ENCODE assay signal across 1 cellular context in the genomic region with DNA sequence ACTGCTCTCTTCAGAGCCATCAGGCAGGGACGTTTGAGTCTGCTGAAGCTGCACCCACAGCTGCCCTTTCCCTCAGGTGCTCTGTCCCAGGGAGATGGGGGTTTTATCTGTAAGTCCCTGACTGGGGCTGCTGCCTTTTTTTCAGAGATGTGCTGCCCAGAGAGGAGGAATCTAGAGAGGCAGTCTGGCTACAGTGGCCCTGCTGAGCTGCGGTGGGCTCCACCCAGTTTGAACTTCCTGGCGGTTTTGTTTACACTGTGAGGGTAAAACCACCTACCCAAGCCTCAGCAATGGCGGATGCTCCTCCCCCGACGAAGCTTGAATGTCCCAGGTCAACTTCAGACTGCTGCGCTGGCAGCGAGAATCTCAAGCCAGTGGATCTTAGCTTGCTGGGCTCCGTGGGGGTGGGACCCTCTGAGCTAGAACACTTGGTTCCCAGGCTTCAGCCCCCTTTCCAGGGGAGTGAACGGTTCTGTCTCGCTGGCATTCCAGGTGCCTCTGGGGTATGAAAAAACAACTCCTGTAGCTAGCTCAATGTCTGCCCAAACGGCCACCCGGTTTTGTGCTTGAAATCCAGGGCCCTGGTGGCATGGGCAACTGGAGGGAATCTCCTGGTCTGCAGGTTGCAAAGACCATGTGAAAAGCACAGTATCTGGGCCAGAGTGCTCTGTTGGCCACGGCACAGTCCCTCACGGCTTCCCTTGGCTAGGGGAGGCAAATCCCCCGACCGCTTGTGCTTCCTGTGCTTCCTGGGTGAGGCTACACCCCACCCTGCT.
TF ChIP-seq lines count a peak whose summit lies in the region.

No MANE protein-coding gene starts in this region.

TF ChIP-seq in K562, 482 proteins besides CTCF, POLR2A, EP300 and RAD21 (continued from another document and continues in another):
- TF ChIP-seq SNAPC5 (CRISPR knock-in tag; IDR thresholded peaks at IDR 0.05) (no peak), NUFIP1 (IDR thresholded peaks at IDR 0.05; ENCODE audit: partially characterized antibody) (no peak), ARHGAP35 (IDR thresholded peaks at IDR 0.05; ENCODE audit: partially characterized antibody) (no peak), FOXP1 (CRISPR knock-in tag; IDR thresholded peaks at IDR 0.05) (peak; percentile 58; the same call in 1 of the 2 replicates), GTF3C2 (IDR thresholded peaks at IDR 0.05; ENCODE audit: borderline replicate concordance, extremely low read depth, insufficient read length) (no peak), MCM3 (IDR thresholded peaks at IDR 0.05) (no peak), RUNX1 (IDR thresholded peaks at IDR 0.05; ENCODE audit: low read depth) (no peak; the same call in 1 of the 2 replicates), NFXL1 (CRISPR knock-in tag; IDR thresholded peaks at IDR 0.05) (no peak), ZNF707 (CRISPR knock-in tag; conservative IDR thresholded peaks at IDR 0.05) (no peak), POLR2AphosphoS5 (IDR thresholded peaks at IDR 0.05; ENCODE audit: control insufficient read depth, insufficient read depth, low read depth, low read length) (peak; percentile 58; the same call in 1 of the 2 replicates), HMBOX1 (IDR thresholded peaks at IDR 0.05) (no peak), ZNF311 (CRISPR knock-in tag; IDR thresholded peaks at IDR 0.05) (no peak), RFX1 (IDR thresholded peaks at IDR 0.05) (no peak), GATAD2B (IDR thresholded peaks at IDR 0.05; ENCODE audit: borderline replicate concordance) (no peak), NR1H2 (CRISPR knock-in tag; IDR thresholded peaks at IDR 0.05) (no peak), ZBTB12 (CRISPR knock-in tag; IDR thresholded peaks at IDR 0.05) (no peak), JUND (IDR thresholded peaks at IDR 0.05; ENCODE audit: borderline replicate concordance, low read depth, low read length) (no peak), JUND (tag; IDR thresholded peaks at IDR 0.05; ENCODE audit: borderline replicate concordance, low read depth, low read length) (no peak), CREBBP (IDR thresholded peaks at IDR 0.05; ENCODE audit: low read depth, low read length) (no peak), ZNF584 (CRISPR knock-in tag; IDR thresholded peaks at IDR 0.05; ENCODE audit: low read depth) (0 out of 2 replicates have a peak, but pooled peaks have one; percentile 74), ZNF57 (CRISPR knock-in tag; IDR thresholded peaks at IDR 0.05) (no peak), ZBTB1 (CRISPR knock-in tag; IDR thresholded peaks at IDR 0.05; ENCODE audit: borderline replicate concordance, low read depth) (no peak), ELF4 (CRISPR knock-in tag; IDR thresholded peaks at IDR 0.05) (no peak), CREM (IDR thresholded peaks at IDR 0.05; ENCODE audit: low read depth) (no peak), MEF2A (IDR thresholded peaks at IDR 0.05; ENCODE audit: control insufficient read depth, low read depth, low read length) (no peak), MYC (IDR thresholded peaks at IDR 0.05; ENCODE audit: low read depth, low read length) (no peak), MYC (CRISPR knock-in tag; IDR thresholded peaks at IDR 0.05; ENCODE audit: borderline replicate concordance, low read depth) (no peak), CCNT2 (IDR thresholded peaks at IDR 0.05; ENCODE audit: borderline replicate concordance, extremely low read depth, insufficient read length, low read depth, low read length) (no peak), ATF1 (CRISPR knock-in tag; IDR thresholded peaks at IDR 0.05) (no peak), ATF1 (tag; IDR thresholded peaks at IDR 0.05) (0 out of 2 replicates have a peak, but pooled peaks have one; percentile 19), ZKSCAN3 (CRISPR knock-in tag; IDR thresholded peaks at IDR 0.05) (no peak), HMGN3 (IDR thresholded peaks at IDR 0.05; ENCODE audit: borderline replicate concordance, extremely low read depth, insufficient read length, low read depth, low read length) (no peak), MTA1 (IDR thresholded peaks at IDR 0.05; ENCODE audit: borderline replicate concordance) (no peak), NCOR1 (IDR thresholded peaks at IDR 0.05) (peak; percentile 77), HDGF (IDR thresholded peaks at IDR 0.05) (no peak), ZNF347 (CRISPR knock-in tag; IDR thresholded peaks at IDR 0.05; ENCODE audit: low read depth) (no peak)
- TF ChIP-seq, protein P1, sequence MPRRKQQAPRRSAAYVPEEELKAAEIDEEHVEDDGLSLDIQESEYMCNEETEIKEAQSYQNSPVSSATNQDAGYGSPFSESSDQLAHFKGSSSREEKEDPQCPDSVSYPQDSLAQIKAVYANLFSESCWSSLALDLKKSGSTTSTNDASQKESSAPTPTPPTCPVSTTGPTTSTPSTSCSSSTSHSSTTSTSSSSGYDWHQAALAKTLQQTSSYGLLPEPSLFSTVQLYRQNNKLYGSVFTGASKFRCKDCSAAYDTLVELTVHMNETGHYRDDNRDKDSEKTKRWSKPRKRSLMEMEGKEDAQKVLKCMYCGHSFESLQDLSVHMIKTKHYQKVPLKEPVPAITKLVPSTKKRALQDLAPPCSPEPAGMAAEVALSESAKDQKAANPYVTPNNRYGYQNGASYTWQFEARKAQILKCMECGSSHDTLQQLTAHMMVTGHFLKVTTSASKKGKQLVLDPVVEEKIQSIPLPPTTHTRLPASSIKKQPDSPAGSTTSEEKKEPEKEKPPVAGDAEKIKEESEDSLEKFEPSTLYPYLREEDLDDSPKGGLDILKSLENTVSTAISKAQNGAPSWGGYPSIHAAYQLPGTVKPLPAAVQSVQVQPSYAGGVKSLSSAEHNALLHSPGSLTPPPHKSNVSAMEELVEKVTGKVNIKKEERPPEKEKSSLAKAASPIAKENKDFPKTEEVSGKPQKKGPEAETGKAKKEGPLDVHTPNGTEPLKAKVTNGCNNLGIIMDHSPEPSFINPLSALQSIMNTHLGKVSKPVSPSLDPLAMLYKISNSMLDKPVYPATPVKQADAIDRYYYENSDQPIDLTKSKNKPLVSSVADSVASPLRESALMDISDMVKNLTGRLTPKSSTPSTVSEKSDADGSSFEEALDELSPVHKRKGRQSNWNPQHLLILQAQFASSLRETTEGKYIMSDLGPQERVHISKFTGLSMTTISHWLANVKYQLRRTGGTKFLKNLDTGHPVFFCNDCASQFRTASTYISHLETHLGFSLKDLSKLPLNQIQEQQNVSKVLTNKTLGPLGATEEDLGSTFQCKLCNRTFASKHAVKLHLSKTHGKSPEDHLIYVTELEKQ (CRISPR knock-in tag; IDR thresholded peaks at IDR 0.05): 0 out of 2 replicates have a peak, but pooled peaks have one; percentile 5
- TF ChIP-seq, protein P2, sequence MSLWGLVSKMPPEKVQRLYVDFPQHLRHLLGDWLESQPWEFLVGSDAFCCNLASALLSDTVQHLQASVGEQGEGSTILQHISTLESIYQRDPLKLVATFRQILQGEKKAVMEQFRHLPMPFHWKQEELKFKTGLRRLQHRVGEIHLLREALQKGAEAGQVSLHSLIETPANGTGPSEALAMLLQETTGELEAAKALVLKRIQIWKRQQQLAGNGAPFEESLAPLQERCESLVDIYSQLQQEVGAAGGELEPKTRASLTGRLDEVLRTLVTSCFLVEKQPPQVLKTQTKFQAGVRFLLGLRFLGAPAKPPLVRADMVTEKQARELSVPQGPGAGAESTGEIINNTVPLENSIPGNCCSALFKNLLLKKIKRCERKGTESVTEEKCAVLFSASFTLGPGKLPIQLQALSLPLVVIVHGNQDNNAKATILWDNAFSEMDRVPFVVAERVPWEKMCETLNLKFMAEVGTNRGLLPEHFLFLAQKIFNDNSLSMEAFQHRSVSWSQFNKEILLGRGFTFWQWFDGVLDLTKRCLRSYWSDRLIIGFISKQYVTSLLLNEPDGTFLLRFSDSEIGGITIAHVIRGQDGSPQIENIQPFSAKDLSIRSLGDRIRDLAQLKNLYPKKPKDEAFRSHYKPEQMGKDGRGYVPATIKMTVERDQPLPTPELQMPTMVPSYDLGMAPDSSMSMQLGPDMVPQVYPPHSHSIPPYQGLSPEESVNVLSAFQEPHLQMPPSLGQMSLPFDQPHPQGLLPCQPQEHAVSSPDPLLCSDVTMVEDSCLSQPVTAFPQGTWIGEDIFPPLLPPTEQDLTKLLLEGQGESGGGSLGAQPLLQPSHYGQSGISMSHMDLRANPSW (CRISPR knock-in tag; IDR thresholded peaks at IDR 0.05): no peak
- TF ChIP-seq, protein P3, sequence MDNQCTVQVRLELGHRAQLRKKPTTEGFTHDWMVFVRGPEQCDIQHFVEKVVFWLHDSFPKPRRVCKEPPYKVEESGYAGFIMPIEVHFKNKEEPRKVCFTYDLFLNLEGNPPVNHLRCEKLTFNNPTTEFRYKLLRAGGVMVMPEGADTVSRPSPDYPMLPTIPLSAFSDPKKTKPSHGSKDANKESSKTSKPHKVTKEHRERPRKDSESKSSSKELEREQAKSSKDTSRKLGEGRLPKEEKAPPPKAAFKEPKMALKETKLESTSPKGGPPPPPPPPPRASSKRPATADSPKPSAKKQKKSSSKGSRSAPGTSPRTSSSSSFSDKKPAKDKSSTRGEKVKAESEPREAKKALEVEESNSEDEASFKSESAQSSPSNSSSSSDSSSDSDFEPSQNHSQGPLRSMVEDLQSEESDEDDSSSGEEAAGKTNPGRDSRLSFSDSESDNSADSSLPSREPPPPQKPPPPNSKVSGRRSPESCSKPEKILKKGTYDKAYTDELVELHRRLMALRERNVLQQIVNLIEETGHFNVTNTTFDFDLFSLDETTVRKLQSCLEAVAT (IDR thresholded peaks at IDR 0.05): no peak
- TF ChIP-seq, protein P4, sequence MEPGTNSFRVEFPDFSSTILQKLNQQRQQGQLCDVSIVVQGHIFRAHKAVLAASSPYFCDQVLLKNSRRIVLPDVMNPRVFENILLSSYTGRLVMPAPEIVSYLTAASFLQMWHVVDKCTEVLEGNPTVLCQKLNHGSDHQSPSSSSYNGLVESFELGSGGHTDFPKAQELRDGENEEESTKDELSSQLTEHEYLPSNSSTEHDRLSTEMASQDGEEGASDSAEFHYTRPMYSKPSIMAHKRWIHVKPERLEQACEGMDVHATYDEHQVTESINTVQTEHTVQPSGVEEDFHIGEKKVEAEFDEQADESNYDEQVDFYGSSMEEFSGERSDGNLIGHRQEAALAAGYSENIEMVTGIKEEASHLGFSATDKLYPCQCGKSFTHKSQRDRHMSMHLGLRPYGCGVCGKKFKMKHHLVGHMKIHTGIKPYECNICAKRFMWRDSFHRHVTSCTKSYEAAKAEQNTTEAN (CRISPR knock-in tag; IDR thresholded peaks at IDR 0.05): no peak
- TF ChIP-seq, protein P5, sequence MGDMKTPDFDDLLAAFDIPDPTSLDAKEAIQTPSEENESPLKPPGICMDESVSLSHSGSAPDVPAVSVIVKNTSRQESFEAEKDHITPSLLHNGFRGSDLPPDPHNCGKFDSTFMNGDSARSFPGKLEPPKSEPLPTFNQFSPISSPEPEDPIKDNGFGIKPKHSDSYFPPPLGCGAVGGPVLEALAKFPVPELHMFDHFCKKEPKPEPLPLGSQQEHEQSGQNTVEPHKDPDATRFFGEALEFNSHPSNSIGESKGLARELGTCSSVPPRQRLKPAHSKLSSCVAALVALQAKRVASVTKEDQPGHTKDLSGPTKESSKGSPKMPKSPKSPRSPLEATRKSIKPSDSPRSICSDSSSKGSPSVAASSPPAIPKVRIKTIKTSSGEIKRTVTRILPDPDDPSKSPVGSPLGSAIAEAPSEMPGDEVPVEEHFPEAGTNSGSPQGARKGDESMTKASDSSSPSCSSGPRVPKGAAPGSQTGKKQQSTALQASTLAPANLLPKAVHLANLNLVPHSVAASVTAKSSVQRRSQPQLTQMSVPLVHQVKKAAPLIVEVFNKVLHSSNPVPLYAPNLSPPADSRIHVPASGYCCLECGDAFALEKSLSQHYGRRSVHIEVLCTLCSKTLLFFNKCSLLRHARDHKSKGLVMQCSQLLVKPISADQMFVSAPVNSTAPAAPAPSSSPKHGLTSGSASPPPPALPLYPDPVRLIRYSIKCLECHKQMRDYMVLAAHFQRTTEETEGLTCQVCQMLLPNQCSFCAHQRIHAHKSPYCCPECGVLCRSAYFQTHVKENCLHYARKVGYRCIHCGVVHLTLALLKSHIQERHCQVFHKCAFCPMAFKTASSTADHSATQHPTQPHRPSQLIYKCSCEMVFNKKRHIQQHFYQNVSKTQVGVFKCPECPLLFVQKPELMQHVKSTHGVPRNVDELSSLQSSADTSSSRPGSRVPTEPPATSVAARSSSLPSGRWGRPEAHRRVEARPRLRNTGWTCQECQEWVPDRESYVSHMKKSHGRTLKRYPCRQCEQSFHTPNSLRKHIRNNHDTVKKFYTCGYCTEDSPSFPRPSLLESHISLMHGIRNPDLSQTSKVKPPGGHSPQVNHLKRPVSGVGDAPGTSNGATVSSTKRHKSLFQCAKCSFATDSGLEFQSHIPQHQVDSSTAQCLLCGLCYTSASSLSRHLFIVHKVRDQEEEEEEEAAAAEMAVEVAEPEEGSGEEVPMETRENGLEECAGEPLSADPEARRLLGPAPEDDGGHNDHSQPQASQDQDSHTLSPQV (IDR thresholded peaks at IDR 0.05): peak; percentile 90
